Comparison of ENCODE assay signal across 1 cellular context in the genomic region with DNA sequence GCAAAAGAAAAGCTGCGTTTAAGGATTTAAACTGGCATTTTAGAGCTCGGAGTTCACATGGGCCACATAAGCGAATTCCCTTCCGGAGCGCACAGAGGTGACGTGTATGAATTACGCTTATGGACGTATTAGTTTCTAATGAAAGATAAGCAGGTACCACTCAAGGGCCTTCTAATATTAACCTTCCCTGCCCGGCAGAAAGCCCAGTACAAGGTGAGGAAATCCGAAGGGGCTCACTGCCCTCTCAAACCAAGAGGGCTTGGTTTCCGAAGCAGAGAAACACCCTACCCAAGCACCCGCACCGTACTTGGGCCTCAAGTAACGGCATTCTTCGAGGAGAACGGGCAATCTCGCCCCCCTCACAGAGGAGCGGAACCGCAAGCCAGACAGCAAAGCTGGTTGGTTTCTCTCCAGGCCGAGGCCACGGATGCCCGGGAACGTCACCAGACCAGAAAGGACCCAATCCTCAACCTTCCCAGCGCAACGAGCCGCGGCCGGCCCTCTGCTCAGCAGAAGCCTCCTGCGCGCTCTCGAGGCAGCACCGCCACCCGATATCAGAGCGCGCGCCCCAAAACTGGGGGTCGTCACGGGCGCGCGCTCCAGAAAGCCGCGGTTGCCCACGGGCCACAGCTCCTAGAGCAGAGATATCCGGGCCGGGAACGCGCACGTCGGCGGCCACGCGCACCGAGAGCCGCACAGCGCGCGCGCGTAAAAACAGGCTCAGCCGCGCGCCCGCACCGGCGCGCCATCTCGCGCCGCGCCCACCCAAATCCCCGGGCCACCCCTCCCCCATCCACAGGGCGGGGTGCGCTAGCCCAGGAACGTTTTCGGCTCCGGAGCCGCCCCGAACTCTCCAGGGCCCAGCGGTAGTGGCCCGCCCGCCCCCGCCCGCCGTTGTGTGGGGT.
TF ChIP-seq lines count a peak whose summit lies in the region.

No MANE protein-coding gene starts in this region.

TF ChIP-seq in K562, 482 proteins besides CTCF, POLR2A, EP300 and RAD21 (continued from another document):
- TF ChIP-seq, protein P1, sequence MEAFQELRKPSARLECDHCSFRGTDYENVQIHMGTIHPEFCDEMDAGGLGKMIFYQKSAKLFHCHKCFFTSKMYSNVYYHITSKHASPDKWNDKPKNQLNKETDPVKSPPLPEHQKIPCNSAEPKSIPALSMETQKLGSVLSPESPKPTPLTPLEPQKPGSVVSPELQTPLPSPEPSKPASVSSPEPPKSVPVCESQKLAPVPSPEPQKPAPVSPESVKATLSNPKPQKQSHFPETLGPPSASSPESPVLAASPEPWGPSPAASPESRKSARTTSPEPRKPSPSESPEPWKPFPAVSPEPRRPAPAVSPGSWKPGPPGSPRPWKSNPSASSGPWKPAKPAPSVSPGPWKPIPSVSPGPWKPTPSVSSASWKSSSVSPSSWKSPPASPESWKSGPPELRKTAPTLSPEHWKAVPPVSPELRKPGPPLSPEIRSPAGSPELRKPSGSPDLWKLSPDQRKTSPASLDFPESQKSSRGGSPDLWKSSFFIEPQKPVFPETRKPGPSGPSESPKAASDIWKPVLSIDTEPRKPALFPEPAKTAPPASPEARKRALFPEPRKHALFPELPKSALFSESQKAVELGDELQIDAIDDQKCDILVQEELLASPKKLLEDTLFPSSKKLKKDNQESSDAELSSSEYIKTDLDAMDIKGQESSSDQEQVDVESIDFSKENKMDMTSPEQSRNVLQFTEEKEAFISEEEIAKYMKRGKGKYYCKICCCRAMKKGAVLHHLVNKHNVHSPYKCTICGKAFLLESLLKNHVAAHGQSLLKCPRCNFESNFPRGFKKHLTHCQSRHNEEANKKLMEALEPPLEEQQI (IDR thresholded peaks at IDR 0.05) = no peak
- peak; percentile 47; the same call in 1 of the 2 replicates for TF ChIP-seq MTA1 (IDR thresholded peaks at IDR 0.05; ENCODE audit: borderline replicate concordance)
- TF ChIP-seq ATF1 (CRISPR knock-in tag; IDR thresholded peaks at IDR 0.05) = no peak
- TF ChIP-seq ATF1 (tag; IDR thresholded peaks at IDR 0.05) = peak; percentile 79
- no peak for TF ChIP-seq ZSCAN29 (IDR thresholded peaks at IDR 0.05)
- TF ChIP-seq CXXC5 (CRISPR knock-in tag; IDR thresholded peaks at IDR 0.05) = peak; percentile 61
- peak; percentile 80 for TF ChIP-seq CCNT2 (IDR thresholded peaks at IDR 0.05; ENCODE audit: borderline replicate concordance, extremely low read depth, insufficient read length, low read depth, low read length)
- TF ChIP-seq, protein P2, sequence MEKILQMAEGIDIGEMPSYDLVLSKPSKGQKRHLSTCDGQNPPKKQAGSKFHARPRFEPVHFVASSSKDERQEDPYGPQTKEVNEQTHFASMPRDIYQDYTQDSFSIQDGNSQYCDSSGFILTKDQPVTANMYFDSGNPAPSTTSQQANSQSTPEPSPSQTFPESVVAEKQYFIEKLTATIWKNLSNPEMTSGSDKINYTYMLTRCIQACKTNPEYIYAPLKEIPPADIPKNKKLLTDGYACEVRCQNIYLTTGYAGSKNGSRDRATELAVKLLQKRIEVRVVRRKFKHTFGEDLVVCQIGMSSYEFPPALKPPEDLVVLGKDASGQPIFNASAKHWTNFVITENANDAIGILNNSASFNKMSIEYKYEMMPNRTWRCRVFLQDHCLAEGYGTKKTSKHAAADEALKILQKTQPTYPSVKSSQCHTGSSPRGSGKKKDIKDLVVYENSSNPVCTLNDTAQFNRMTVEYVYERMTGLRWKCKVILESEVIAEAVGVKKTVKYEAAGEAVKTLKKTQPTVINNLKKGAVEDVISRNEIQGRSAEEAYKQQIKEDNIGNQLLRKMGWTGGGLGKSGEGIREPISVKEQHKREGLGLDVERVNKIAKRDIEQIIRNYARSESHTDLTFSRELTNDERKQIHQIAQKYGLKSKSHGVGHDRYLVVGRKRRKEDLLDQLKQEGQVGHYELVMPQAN (IDR thresholded peaks at IDR 0.05; ENCODE audit: borderline replicate concordance) = 0 out of 2 replicates have a peak, but pooled peaks have one; percentile 43
- TF ChIP-seq CREM (IDR thresholded peaks at IDR 0.05; ENCODE audit: low read depth) = peak; percentile 74
- no peak for TF ChIP-seq LEF1 (IDR thresholded peaks at IDR 0.05)
- TF ChIP-seq CTBP1 (IDR thresholded peaks at IDR 0.05; ENCODE audit: borderline replicate concordance) = peak; percentile 45; the same call in 1 of the 2 replicates
